ENCODE assay signal across 11 cellular contexts in genomic region chr9:134781895-134782294, GRCh38.
DNase-seq lines count a peak whose midpoint lies in the region; ATAC-seq and TF ChIP-seq lines count a peak whose summit lies in the region.
"Had no signal": no experiment of that assay in that cellular context is flagged by ENCODE, and none has a peak within 500 bp of the region (broad histone marks: within the 10 kb centered on the region; RNA-seq: fewer than 3 reads in every experiment).

No MANE protein-coding gene starts in this region.

- H3K9me2 ChIP-seq in SK-N-SH (no peaks in the 10 kb centered on the region), Karpas-422 (replicated peaks; ENCODE audit: insufficient read depth, low read length) (no peaks in the 10 kb centered on the region)

- no peak overlapping the region for H3K4me3 ChIP-seq in SK-N-SH (ENCODE audit: low read depth in 2 of 2, low read length in 1 of 2)
- H3K4me3 ChIP-seq in Karpas-422 (ENCODE audit: low read length): no peak overlapping the region
- H3K4me3 ChIP-seq: colonic mucosa had no signal

- POLR2A ChIA-PET in SK-N-SH (lab: Yijun Ruan, JAX) (no interaction called here), RWPE1 (lab: Yijun Ruan, JAX; ENCODE audit: low non-redundant PET) (interaction anchor here (0.6 kb wide), 1 partner anchor 379 kb away, joined by 3 read pairs; no protein-coding TSS in a partner anchor)

- H3K4me1 ChIP-seq in SK-N-SH (ENCODE audit: control insufficient read depth in 1 of 2, insufficient read depth in 2 of 2, low read depth in 1 of 2, low read length in 1 of 2) (no peaks in the 10 kb centered on the region; a peak in 1 of 4 replicates), Karpas-422 (ENCODE audit: low read length) (no peaks in the 10 kb centered on the region)
- H3K4me1 ChIP-seq: colonic mucosa had no signal

- H3K9ac ChIP-seq in SK-N-SH: no peak overlapping the region
- no peak overlapping the region for H3K9ac ChIP-seq in Karpas-422 (ENCODE audit: low read length)

- no peak overlapping the region for H2AFZ ChIP-seq in SK-N-SH (ENCODE audit: low read depth)
- no peak overlapping the region for H2AFZ ChIP-seq in Karpas-422 (ENCODE audit: low read length)

- DNase-seq in SK-N-SH (peak; percentile 54), Karpas-422 (peak; percentile 64), dermis blood vessel endothelial cell (peak; percentile 38), retina (peak; percentile 66), Kasumi-1 (lab: John Stamatoyannopoulos, UW) (no peak), RWPE1 (ENCODE audit: low spot score) (no peak), NCI-H774 (lab: John Stamatoyannopoulos, UW) (no peak)
- DNase-seq: colonic mucosa; NCI-H526 treated with DMSO at 0.1 percent for 48 hours; stimulated activated naive B cell treated with anti-CD40 and anti-IgM and Interleukin-4, amounts not matched to agents 10 μg/mL and 1 μg/mL and 100 μg/mL, for 72 hours had no signal

- H4K20me1 ChIP-seq in SK-N-SH (ENCODE audit: insufficient read depth) (peaks cover 35% of the 10 kb centered on the region), Karpas-422 (ENCODE audit: insufficient read depth, low read depth, low read length) (no peaks in the 10 kb centered on the region)

- no peak for TF ChIP-seq RAD21 in SK-N-SH (IDR thresholded peaks at IDR 0.05; ENCODE audit: low read length)

- H3K4me2 ChIP-seq in SK-N-SH (no peak overlapping the region), Karpas-422 (ENCODE audit: low read depth, low read length, poor library complexity, severe bottlenecking) (no peak overlapping the region)

- CTCF ChIA-PET in SK-N-SH (lab: Yijun Ruan, JAX) (interaction anchor here (0.6 to 7.8 kb wide), 7 partner anchors 11 to 631 kb away, joined by 3 to 67 read pairs (median 6); partner anchors contain the start of gene OLFM1), RWPE1 (lab: Yijun Ruan, JAX) (interaction anchor here (0.6 to 1.0 kb wide), 5 partner anchors 9 to 635 kb away, joined by 3 to 4 read pairs (median 3); no protein-coding TSS in a partner anchor)

- 81% methylated on average over 6 of the region's 17 CpGs for WGBS in SK-N-SH (ENCODE audit: low lambda C conversion rate)

- H3K27me3 ChIP-seq in SK-N-SH (ENCODE audit: insufficient read depth) (no peaks in the 10 kb centered on the region), Karpas-422 (ENCODE audit: low read length) (no peaks in the 10 kb centered on the region)
- H3K27me3 ChIP-seq: colonic mucosa had no signal

- H3K79me2 ChIP-seq in SK-N-SH (ENCODE audit: insufficient read depth) (peaks cover 4% of the 10 kb centered on the region; the same call in 1 of the 2 replicates), Karpas-422 (ENCODE audit: low read length) (no peaks in the 10 kb centered on the region)

- H3K36me3 ChIP-seq in SK-N-SH (replicated peaks in 1 of 2; ENCODE audit: control insufficient read depth in 1 of 2, insufficient read depth in 2 of 2, low read length in 1 of 2): peaks cover 42 to 79% of the 10 kb centered on the region in 2 experiments
- H3K36me3 ChIP-seq in Karpas-422 (ENCODE audit: insufficient read depth, low read length): no peaks in the 10 kb centered on the region
- H3K36me3 ChIP-seq: colonic mucosa had no signal

- H3K27ac ChIP-seq in SK-N-SH (ENCODE audit: low read depth in 2 of 2, low read length in 1 of 2) (no peak overlapping the region), Karpas-422 (ENCODE audit: low read length) (no peak overlapping the region), RWPE1 (no peak overlapping the region)
- H3K27ac ChIP-seq: colonic mucosa had no signal

- peaks cover 23% of the 10 kb centered on the region for H3F3A ChIP-seq in SK-N-SH (replicated peaks; ENCODE audit: insufficient read depth)

- no peak for TF ChIP-seq EP300 in SK-N-SH (IDR thresholded peaks at IDR 0.05; ENCODE audit: borderline replicate concordance in 1 of 2, low read depth in 1 of 2, low read length in 1 of 2)

- no peak for ATAC-seq in SK-N-SH treated with all-trans-retinoic acid at 6 μM for 48 hours
- ATAC-seq: stimulated activated naive B cell treated with anti-CD40 and anti-IgM and Interleukin-4, amounts not matched to agents 10 μg/mL and 1 μg/mL and 100 μg/mL, for 72 hours had no signal

- no peaks in the 10 kb centered on the region for H3K9me3 ChIP-seq in SK-N-SH
- no peaks in the 10 kb centered on the region for H3K9me3 ChIP-seq in Karpas-422 (ENCODE audit: low read length)
- H3K9me3 ChIP-seq: colonic mucosa had no signal

- TF ChIP-seq CTCF in SK-N-SH (IDR thresholded peaks at IDR 0.05) (peak; percentile 43), RWPE1 (conservative IDR thresholded peaks at IDR 0.05; ENCODE audit: low read depth) (no peak)

TF ChIP-seq in SK-N-SH, 30 proteins besides CTCF, POLR2A, EP300 and RAD21:
- TF ChIP-seq JUND (IDR thresholded peaks at IDR 0.05) (no peak), MXI1 (IDR thresholded peaks at IDR 0.05; ENCODE audit: low read depth, low read length) (no peak), RCOR1 (IDR thresholded peaks at IDR 0.05; ENCODE audit: low read length) (no peak), RXRA (IDR thresholded peaks at IDR 0.05; ENCODE audit: borderline replicate concordance, low read depth) (no peak), TAF1 (IDR thresholded peaks at IDR 0.05; ENCODE audit: borderline replicate concordance, low read depth, low read length) (no peak), FOSL2 (IDR thresholded peaks at IDR 0.05; ENCODE audit: borderline replicate concordance, low read depth) (no peak), ZBTB33 (IDR thresholded peaks at IDR 0.05; ENCODE audit: borderline replicate concordance, low read depth) (no peak), MAX (IDR thresholded peaks at IDR 0.05; ENCODE audit: low read depth) (no peak)

TF ChIP-seq in SK-N-SH treated with all-trans-retinoic acid at 6 μM for 48 hours, 23 proteins besides CTCF, POLR2A, EP300 and RAD21:
- no peak for TF ChIP-seq CREB5 (CRISPR knock-in tag; IDR thresholded peaks at IDR 0.05; ENCODE audit: low read depth)

Comparison
In these comparisons a context has a peak if more than half of its experiments do, and no peak if none do; other contexts are left out.
1. DNase-seq: peak in SK-N-SH (single experiment), Karpas-422 (single experiment), dermis blood vessel endothelial cell (single experiment) and retina (single experiment); none in Kasumi-1 (0 of 2), RWPE1 (single experiment) and NCI-H774 (single experiment).